In the genomic region with DNA sequence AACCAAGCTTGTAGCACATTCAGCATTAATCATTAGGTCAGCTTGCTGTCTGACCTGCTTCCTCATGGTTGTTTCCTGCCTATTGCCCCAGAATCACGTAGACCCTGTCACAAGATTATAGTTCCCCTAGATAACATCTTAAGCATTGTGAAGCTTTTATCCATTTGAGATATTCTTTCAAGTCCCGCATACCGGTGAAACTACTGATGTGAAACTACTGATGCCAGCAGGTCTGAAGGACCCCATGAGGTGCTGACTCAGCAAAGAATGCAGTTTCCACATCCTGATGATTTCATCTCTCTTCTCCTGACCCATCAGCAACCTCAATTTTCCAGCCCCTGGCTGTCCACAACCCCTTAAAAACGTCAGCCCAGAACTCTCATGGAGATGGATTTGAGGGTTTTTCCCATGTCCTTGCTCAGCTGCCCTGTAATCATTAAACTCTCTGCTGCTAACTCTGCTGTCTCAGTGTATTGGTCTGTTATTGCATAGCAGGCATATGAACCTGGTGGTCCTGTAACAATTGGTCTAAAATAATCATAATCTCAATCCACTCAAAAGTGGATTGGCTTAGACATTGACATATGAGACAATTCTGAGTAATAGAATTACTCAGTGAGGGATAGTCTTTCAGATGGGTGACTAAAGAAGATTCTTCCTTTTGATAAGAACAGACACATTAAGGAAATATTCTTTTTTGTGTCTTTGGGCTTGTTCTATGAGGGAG, we compare ENCODE assay signal across 1 cellular context.
TF ChIP-seq lines count a peak whose summit lies in the region.

No MANE protein-coding gene starts in this region.

TF ChIP-seq in HEK293, 187 proteins besides CTCF, POLR2A, EP300 and RAD21:
- TF ChIP-seq KLF9 (tag by site-specific recombination; IDR thresholded peaks at IDR 0.05; ENCODE audit: low read depth) (no peak), ELK4 (IDR thresholded peaks at IDR 0.05; ENCODE audit: borderline replicate concordance, low read depth, low read length) (no peak), SETDB1 (IDR thresholded peaks at IDR 0.05; ENCODE audit: insufficient read length, low read length) (peak; percentile 96), ZNF785 (tag by site-specific recombination; IDR thresholded peaks at IDR 0.05) (no peak), ZNF549 (tag by site-specific recombination; IDR thresholded peaks at IDR 0.05) (peak; percentile 51; the same call in 1 of the 2 replicates), ZNF677 (tag by site-specific recombination; IDR thresholded peaks at IDR 0.05) (no peak), ZNF501 (tag by site-specific recombination; IDR thresholded peaks at IDR 0.05) (no peak)
- TF ChIP-seq, protein P1, sequence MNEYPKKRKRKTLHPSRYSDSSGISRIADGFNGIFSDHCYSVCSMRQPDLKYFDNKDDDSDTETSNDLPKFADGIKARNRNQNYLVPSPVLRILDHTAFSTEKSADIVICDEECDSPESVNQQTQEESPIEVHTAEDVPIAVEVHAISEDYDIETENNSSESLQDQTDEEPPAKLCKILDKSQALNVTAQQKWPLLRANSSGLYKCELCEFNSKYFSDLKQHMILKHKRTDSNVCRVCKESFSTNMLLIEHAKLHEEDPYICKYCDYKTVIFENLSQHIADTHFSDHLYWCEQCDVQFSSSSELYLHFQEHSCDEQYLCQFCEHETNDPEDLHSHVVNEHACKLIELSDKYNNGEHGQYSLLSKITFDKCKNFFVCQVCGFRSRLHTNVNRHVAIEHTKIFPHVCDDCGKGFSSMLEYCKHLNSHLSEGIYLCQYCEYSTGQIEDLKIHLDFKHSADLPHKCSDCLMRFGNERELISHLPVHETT (tag by site-specific recombination; IDR thresholded peaks at IDR 0.05) = no peak
- TF ChIP-seq, protein P2, sequence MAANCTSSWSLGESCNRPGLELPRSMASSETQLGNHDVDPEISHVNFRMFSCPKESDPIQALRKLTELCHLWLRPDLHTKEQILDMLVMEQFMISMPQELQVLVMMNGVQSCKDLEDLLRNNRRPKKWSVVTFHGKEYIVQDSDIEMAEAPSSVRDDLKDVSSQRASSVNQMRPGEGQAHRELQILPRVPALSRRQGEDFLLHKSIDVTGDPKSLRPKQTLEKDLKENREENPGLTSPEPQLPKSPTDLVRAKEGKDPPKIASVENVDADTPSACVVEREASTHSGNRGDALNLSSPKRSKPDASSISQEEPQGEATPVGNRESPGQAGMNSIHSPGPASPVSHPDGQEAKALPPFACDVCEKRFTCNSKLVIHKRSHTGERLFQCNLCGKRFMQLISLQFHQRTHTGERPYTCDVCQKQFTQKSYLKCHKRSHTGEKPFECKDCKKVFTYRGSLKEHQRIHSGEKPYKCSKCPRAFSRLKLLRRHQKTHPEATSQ (tag by site-specific recombination; IDR thresholded peaks at IDR 0.05) = no peak
